Comparison of ENCODE assay signal across 1 cellular context in the genomic region with DNA sequence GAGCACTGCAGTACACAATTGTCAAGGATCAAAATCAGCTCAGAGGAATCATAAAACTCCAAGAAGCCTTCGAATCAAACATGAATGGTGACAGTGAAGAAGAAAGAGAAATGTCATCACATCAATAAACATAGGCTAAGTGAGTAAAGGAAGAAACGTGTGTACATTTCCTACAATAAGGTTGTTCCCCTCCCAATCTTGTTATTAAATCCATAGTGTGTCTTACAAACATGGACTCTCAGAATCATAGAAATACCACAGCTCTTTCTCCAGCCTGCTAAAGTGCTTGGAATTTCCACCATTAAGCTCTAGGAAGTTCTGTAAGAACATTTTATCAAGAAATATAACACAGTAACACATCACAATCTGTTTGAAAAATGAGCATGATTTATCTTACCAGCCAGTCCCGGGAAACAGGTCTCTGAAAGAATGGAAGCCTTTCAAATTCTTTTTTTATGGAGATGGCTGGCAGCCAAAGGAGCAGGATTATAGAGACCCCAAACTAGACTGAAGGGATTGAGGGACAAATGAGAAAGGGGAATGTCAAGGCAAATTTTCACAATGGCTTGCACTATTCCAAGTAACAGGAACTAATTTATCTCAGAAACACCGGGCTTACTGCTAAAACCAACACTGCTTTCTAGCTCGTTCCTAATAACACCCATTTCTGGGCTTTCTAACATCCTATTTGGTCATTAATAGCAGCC.
TF ChIP-seq lines count a peak whose summit lies in the region.

No MANE protein-coding gene starts in this region.

TF ChIP-seq in K562, 482 proteins besides CTCF, POLR2A, EP300 and RAD21 (continued from another document):
- TF ChIP-seq, protein P1, sequence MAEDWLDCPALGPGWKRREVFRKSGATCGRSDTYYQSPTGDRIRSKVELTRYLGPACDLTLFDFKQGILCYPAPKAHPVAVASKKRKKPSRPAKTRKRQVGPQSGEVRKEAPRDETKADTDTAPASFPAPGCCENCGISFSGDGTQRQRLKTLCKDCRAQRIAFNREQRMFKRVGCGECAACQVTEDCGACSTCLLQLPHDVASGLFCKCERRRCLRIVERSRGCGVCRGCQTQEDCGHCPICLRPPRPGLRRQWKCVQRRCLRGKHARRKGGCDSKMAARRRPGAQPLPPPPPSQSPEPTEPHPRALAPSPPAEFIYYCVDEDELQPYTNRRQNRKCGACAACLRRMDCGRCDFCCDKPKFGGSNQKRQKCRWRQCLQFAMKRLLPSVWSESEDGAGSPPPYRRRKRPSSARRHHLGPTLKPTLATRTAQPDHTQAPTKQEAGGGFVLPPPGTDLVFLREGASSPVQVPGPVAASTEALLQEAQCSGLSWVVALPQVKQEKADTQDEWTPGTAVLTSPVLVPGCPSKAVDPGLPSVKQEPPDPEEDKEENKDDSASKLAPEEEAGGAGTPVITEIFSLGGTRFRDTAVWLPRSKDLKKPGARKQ (CRISPR knock-in tag; IDR thresholded peaks at IDR 0.05) = no peak
- TF ChIP-seq ZNF311 (CRISPR knock-in tag; IDR thresholded peaks at IDR 0.05) = no peak
- TF ChIP-seq ZNF316 (IDR thresholded peaks at IDR 0.05) = no peak
- TF ChIP-seq MAFF (IDR thresholded peaks at IDR 0.05; ENCODE audit: low read length) = no peak
- TF ChIP-seq HCFC1 (IDR thresholded peaks at IDR 0.05; ENCODE audit: low read depth, low read length) = no peak
- TF ChIP-seq, protein P2, sequence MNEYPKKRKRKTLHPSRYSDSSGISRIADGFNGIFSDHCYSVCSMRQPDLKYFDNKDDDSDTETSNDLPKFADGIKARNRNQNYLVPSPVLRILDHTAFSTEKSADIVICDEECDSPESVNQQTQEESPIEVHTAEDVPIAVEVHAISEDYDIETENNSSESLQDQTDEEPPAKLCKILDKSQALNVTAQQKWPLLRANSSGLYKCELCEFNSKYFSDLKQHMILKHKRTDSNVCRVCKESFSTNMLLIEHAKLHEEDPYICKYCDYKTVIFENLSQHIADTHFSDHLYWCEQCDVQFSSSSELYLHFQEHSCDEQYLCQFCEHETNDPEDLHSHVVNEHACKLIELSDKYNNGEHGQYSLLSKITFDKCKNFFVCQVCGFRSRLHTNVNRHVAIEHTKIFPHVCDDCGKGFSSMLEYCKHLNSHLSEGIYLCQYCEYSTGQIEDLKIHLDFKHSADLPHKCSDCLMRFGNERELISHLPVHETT (CRISPR knock-in tag; conservative IDR thresholded peaks at IDR 0.05 in 1 of 2, IDR thresholded peaks at IDR 0.05 in 1 of 2) = no peak
- TF ChIP-seq TEAD2 (tag; IDR thresholded peaks at IDR 0.05) = 0 out of 2 replicates have a peak, but pooled peaks have one; percentile 5
- no peak for TF ChIP-seq ZNF696 (CRISPR knock-in tag; conservative IDR thresholded peaks at IDR 0.05)
- TF ChIP-seq ETV6 (IDR thresholded peaks at IDR 0.05; ENCODE audit: borderline replicate concordance in 1 of 2, low read depth in 2 of 2, low read length in 1 of 2) = 0 out of 4 replicates have a peak, but pooled peaks of 1 of the 2 experiments have one; percentile 21
- TF ChIP-seq ETV6 (CRISPR knock-in tag; IDR thresholded peaks at IDR 0.05; ENCODE audit: borderline replicate concordance) = no peak
- no peak for TF ChIP-seq PHF8 (IDR thresholded peaks at IDR 0.05; ENCODE audit: borderline replicate concordance, low read length)
- TF ChIP-seq FOXA1 (IDR thresholded peaks at IDR 0.05; ENCODE audit: borderline replicate concordance) = no peak
- TF ChIP-seq SUPT5H (IDR thresholded peaks at IDR 0.05) = peak; percentile 23; the same call in 1 of the 2 replicates
- TF ChIP-seq ZNF184 (CRISPR knock-in tag; IDR thresholded peaks at IDR 0.05) = no peak
- TF ChIP-seq HLTF (IDR thresholded peaks at IDR 0.05) = no peak
- no peak for TF ChIP-seq ZNF354B (CRISPR knock-in tag; IDR thresholded peaks at IDR 0.05)
- no peak for TF ChIP-seq SNRNP70 (optimal IDR thresholded peaks at IDR 0.05; ENCODE audit: low read depth, low read length)
- peak; percentile 32; the same call in 1 of the 2 replicates for TF ChIP-seq ZFX (CRISPR knock-in tag; IDR thresholded peaks at IDR 0.05)
- no peak for TF ChIP-seq ZZZ3 (IDR thresholded peaks at IDR 0.05)
- TF ChIP-seq TEAD4 (IDR thresholded peaks at IDR 0.05; ENCODE audit: low read length) = 0 out of 2 replicates have a peak, but pooled peaks have one; percentile 24
- no peak for TF ChIP-seq TEAD4 (CRISPR knock-in tag; IDR thresholded peaks at IDR 0.05; ENCODE audit: borderline replicate concordance)
- TF ChIP-seq, protein P3, sequence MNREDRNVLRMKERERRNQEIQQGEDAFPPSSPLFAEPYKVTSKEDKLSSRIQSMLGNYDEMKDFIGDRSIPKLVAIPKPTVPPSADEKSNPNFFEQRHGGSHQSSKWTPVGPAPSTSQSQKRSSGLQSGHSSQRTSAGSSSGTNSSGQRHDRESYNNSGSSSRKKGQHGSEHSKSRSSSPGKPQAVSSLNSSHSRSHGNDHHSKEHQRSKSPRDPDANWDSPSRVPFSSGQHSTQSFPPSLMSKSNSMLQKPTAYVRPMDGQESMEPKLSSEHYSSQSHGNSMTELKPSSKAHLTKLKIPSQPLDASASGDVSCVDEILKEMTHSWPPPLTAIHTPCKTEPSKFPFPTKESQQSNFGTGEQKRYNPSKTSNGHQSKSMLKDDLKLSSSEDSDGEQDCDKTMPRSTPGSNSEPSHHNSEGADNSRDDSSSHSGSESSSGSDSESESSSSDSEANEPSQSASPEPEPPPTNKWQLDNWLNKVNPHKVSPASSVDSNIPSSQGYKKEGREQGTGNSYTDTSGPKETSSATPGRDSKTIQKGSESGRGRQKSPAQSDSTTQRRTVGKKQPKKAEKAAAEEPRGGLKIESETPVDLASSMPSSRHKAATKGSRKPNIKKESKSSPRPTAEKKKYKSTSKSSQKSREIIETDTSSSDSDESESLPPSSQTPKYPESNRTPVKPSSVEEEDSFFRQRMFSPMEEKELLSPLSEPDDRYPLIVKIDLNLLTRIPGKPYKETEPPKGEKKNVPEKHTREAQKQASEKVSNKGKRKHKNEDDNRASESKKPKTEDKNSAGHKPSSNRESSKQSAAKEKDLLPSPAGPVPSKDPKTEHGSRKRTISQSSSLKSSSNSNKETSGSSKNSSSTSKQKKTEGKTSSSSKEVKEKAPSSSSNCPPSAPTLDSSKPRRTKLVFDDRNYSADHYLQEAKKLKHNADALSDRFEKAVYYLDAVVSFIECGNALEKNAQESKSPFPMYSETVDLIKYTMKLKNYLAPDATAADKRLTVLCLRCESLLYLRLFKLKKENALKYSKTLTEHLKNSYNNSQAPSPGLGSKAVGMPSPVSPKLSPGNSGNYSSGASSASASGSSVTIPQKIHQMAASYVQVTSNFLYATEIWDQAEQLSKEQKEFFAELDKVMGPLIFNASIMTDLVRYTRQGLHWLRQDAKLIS (CRISPR knock-in tag; IDR thresholded peaks at IDR 0.05) = no peak; the same call in 1 of the 2 replicates
- TF ChIP-seq ZNF785 (CRISPR knock-in tag; IDR thresholded peaks at IDR 0.05) = no peak
- TF ChIP-seq, protein P4, sequence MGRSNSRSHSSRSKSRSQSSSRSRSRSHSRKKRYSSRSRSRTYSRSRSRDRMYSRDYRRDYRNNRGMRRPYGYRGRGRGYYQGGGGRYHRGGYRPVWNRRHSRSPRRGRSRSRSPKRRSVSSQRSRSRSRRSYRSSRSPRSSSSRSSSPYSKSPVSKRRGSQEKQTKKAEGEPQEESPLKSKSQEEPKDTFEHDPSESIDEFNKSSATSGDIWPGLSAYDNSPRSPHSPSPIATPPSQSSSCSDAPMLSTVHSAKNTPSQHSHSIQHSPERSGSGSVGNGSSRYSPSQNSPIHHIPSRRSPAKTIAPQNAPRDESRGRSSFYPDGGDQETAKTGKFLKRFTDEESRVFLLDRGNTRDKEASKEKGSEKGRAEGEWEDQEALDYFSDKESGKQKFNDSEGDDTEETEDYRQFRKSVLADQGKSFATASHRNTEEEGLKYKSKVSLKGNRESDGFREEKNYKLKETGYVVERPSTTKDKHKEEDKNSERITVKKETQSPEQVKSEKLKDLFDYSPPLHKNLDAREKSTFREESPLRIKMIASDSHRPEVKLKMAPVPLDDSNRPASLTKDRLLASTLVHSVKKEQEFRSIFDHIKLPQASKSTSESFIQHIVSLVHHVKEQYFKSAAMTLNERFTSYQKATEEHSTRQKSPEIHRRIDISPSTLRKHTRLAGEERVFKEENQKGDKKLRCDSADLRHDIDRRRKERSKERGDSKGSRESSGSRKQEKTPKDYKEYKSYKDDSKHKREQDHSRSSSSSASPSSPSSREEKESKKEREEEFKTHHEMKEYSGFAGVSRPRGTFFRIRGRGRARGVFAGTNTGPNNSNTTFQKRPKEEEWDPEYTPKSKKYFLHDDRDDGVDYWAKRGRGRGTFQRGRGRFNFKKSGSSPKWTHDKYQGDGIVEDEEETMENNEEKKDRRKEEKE (IDR thresholded peaks at IDR 0.05; ENCODE audit: borderline replicate concordance in 1 of 2, control insufficient read depth in 1 of 2, low read depth in 2 of 2, low read length in 1 of 2) = no peak
- TF ChIP-seq GABPB2 (CRISPR knock-in tag; conservative IDR thresholded peaks at IDR 0.05) = no peak
- TF ChIP-seq ZNF408 (CRISPR knock-in tag; IDR thresholded peaks at IDR 0.05; ENCODE audit: low read depth) = no peak
- TF ChIP-seq MYC (IDR thresholded peaks at IDR 0.05; ENCODE audit: low read depth, low read length) = no peak
- 0 out of 2 replicates have a peak, but pooled peaks have one; percentile 6 for TF ChIP-seq MYC (CRISPR knock-in tag; IDR thresholded peaks at IDR 0.05; ENCODE audit: borderline replicate concordance, low read depth)
- 0 out of 2 replicates have a peak, but pooled peaks have one; percentile 2 for TF ChIP-seq TCF3 (CRISPR knock-in tag; IDR thresholded peaks at IDR 0.05)
- no peak for TF ChIP-seq ZNF274 (IDR thresholded peaks at IDR 0.05; ENCODE audit: borderline replicate concordance, low read depth, low read length)
- TF ChIP-seq, protein P5, sequence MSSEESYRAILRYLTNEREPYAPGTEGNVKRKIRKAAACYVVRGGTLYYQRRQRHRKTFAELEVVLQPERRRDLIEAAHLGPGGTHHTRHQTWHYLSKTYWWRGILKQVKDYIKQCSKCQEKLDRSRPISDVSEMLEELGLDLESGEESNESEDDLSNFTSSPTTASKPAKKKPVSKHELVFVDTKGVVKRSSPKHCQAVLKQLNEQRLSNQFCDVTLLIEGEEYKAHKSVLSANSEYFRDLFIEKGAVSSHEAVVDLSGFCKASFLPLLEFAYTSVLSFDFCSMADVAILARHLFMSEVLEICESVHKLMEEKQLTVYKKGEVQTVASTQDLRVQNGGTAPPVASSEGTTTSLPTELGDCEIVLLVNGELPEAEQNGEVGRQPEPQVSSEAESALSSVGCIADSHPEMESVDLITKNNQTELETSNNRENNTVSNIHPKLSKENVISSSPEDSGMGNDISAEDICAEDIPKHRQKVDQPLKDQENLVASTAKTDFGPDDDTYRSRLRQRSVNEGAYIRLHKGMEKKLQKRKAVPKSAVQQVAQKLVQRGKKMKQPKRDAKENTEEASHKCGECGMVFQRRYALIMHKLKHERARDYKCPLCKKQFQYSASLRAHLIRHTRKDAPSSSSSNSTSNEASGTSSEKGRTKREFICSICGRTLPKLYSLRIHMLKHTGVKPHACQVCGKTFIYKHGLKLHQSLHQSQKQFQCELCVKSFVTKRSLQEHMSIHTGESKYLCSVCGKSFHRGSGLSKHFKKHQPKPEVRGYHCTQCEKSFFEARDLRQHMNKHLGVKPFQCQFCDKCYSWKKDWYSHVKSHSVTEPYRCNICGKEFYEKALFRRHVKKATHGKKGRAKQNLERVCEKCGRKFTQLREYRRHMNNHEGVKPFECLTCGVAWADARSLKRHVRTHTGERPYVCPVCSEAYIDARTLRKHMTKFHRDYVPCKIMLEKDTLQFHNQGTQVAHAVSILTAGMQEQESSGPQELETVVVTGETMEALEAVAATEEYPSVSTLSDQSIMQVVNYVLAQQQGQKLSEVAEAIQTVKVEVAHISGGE (CRISPR knock-in tag; IDR thresholded peaks at IDR 0.05) = no peak
- TF ChIP-seq, protein P6, sequence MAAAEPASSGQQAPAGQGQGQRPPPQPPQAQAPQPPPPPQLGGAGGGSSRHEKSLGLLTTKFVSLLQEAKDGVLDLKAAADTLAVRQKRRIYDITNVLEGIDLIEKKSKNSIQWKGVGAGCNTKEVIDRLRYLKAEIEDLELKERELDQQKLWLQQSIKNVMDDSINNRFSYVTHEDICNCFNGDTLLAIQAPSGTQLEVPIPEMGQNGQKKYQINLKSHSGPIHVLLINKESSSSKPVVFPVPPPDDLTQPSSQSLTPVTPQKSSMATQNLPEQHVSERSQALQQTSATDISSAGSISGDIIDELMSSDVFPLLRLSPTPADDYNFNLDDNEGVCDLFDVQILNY (CRISPR knock-in tag; IDR thresholded peaks at IDR 0.05) = no peak
- TF ChIP-seq CCAR2 (IDR thresholded peaks at IDR 0.05; ENCODE audit: low read depth, low read length) = no peak
